In genomic region chr3:176430244-176430893, GRCh38 we compare ENCODE assay signal across 1 cellular context.
TF ChIP-seq lines count a peak whose summit lies in the region.

No MANE protein-coding gene starts in this region.

TF ChIP-seq in SK-N-SH treated with all-trans-retinoic acid at 6 μM for 48 hours, 23 proteins besides CTCF, POLR2A, EP300 and RAD21 (continued from another document):
- TF ChIP-seq POU6F1 (CRISPR knock-in tag; IDR thresholded peaks at IDR 0.05; ENCODE audit: borderline replicate concordance, low read depth) (no peak), ARNTL (CRISPR knock-in tag; IDR thresholded peaks at IDR 0.05; ENCODE audit: borderline replicate concordance, low read depth) (no peak), CSRNP3 (CRISPR knock-in tag; IDR thresholded peaks at IDR 0.05) (no peak), SNAI2 (CRISPR knock-in tag; IDR thresholded peaks at IDR 0.05) (no peak), RARB (CRISPR knock-in tag; IDR thresholded peaks at IDR 0.05) (no peak), ZC3H10 (CRISPR knock-in tag; IDR thresholded peaks at IDR 0.05) (no peak), ZNF8 (CRISPR knock-in tag; IDR thresholded peaks at IDR 0.05) (no peak), BACH2 (CRISPR knock-in tag; IDR thresholded peaks at IDR 0.05; ENCODE audit: borderline replicate concordance) (no peak), PATZ1 (CRISPR knock-in tag; IDR thresholded peaks at IDR 0.05; ENCODE audit: borderline replicate concordance) (no peak), ISL1 (CRISPR knock-in tag; IDR thresholded peaks at IDR 0.05) (no peak)
